In genomic region chr18:78884502-78884901, GRCh38 we compare ENCODE assay signal across 24 cellular contexts.
A peak's percentile ranks its signal among the peaks of the same experiment; 100 is the strongest.
DNase-seq lines count a peak whose midpoint lies in the region; ATAC-seq and TF ChIP-seq lines count a peak whose summit lies in the region.
"Had no signal": no experiment of that assay in that cellular context is flagged by ENCODE, and none has a peak within 500 bp of the region (broad histone marks: within the 10 kb centered on the region; RNA-seq: fewer than 3 reads in every experiment).

No MANE protein-coding gene starts in this region.

- H3K4me1 ChIP-seq in BE2C (no peaks in the 10 kb centered on the region), KMS-11 (ENCODE audit: low read depth, poor library complexity, severe bottlenecking) (peaks cover 40% of the 10 kb centered on the region), PC-3 (ENCODE audit: insufficient read depth, low read length) (no peaks in the 10 kb centered on the region), esophagus muscularis mucosa (no peaks in the 10 kb centered on the region), breast epithelium (no peaks in the 10 kb centered on the region)
- no peaks in the 10 kb centered on the region for H3K4me1 ChIP-seq in CD8-positive, alpha-beta memory T cell (ENCODE audit: insufficient read depth, low read length)
- H3K4me1 ChIP-seq: pancreas, testis had no signal

- H3K9ac ChIP-seq in KMS-11 (no peak overlapping the region), PC-3 (ENCODE audit: low read length) (no peak overlapping the region)

- H3K27ac ChIP-seq in KMS-11 = no peak overlapping the region; the same call in 1 of the 2 replicates
- H3K27ac ChIP-seq in PC-3 (ENCODE audit: low read length) = no peak overlapping the region
- H3K27ac ChIP-seq in esophagus muscularis mucosa (replicated peaks in 1 of 4) = no peak overlapping the region
- no peak overlapping the region for H3K27ac ChIP-seq in breast epithelium
- H3K27ac ChIP-seq in CD8-positive, alpha-beta memory T cell (ENCODE audit: low read depth, low read length) = no peak overlapping the region
- H3K27ac ChIP-seq: hepatocyte, pancreas, testis had no signal

- peaks cover 3 to 5% of the 10 kb centered on the region in 2 donors for H3K27me3 Mint-ChIP-seq in CD8-positive, alpha-beta memory T cell
- H3K27me3 Mint-ChIP-seq: memory B cell had no signal

- H3K4me2 ChIP-seq in KMS-11 (no peak overlapping the region), PC-3 (ENCODE audit: low read length) (no peak overlapping the region)
- H3K4me2 ChIP-seq: hepatocyte had no signal

- H3K36me3 Mint-ChIP-seq in CD8-positive, alpha-beta memory T cell = no peaks in the 10 kb centered on the region
- H3K36me3 Mint-ChIP-seq: activated naive CD8-positive, alpha-beta T cell; CD8-positive, alpha-beta T cell had no signal

- H3K79me2 ChIP-seq in KMS-11 (ENCODE audit: insufficient read depth, low read depth) = no peaks in the 10 kb centered on the region
- no peaks in the 10 kb centered on the region for H3K79me2 ChIP-seq in PC-3 (ENCODE audit: low read length)
- H3K79me2 ChIP-seq: hepatocyte had no signal

- peak overlapping the region in 1 of 8 donors; percentile 9 for H3K27ac Mint-ChIP-seq in CD8-positive, alpha-beta memory T cell
- H3K27ac Mint-ChIP-seq: activated naive CD8-positive, alpha-beta T cell; activated T-cell treated with anti-CD3 and anti-CD28 coated beads, Interleukin-2, amount 50 U/mL, for 72 hours; CD8-positive, alpha-beta T cell; memory B cell; stimulated activated memory B cell treated with anti-CD40 and anti-IgM and Interleukin-4, amounts not matched to agents 10 μg/mL and 1 μg/mL and 100 μg/mL, for 72 hours; T-helper 1 cell treated with Interleukin-12 subunit alpha and Interleukin-12 subunit beta and Interleukin-4 antibody, amounts not matched to agents 30 μg/mL and 1 μg/mL, for 36 hours had no signal

- H2AFZ ChIP-seq in KMS-11 (ENCODE audit: low read depth) (no peak overlapping the region), PC-3 (ENCODE audit: low read length) (no peak overlapping the region)
- H2AFZ ChIP-seq: hepatocyte had no signal

- TF ChIP-seq EP300 in esophagus muscularis mucosa (IDR thresholded peaks at IDR 0.05) = no peak

- intact Hi-C loops in PC-3 (cut with micrococcal nuclease) (no loop called here), esophagus muscularis mucosa (cut with DNase I) (no loop called here), Right ventricle myocardium superior (cut with DNase I) (no loop called here), breast epithelium (cut with DNase I; ENCODE audit: low total_unique reads) (no loop called here)

- TF ChIP-seq CTCF in BE2C (IDR thresholded peaks at IDR 0.05; ENCODE audit: low read depth, low read length) (peak; percentile 22; the same call in 1 of the 2 replicates), KMS-11 (conservative IDR thresholded peaks at IDR 0.05; ENCODE audit: low read depth, low read length) (peak; percentile 43), PC-3 (conservative IDR thresholded peaks at IDR 0.05; ENCODE audit: low read depth, low read length) (no peak), esophagus muscularis mucosa (IDR thresholded peaks at IDR 0.05) (no peak), breast epithelium (IDR thresholded peaks at IDR 0.05) (no peak)

- no peaks in the 10 kb centered on the region for H3K36me3 ChIP-seq in BE2C
- no peaks in the 10 kb centered on the region for H3K36me3 ChIP-seq in KMS-11 (ENCODE audit: insufficient read depth)
- H3K36me3 ChIP-seq in PC-3 (ENCODE audit: low read depth, low read length) = no peaks in the 10 kb centered on the region
- no peaks in the 10 kb centered on the region for H3K36me3 ChIP-seq in esophagus muscularis mucosa
- H3K36me3 ChIP-seq in breast epithelium = no peaks in the 10 kb centered on the region
- H3K36me3 ChIP-seq in CD8-positive, alpha-beta memory T cell (ENCODE audit: insufficient read depth, low read length) = no peaks in the 10 kb centered on the region
- H3K36me3 ChIP-seq: pancreas had no signal

- no peak overlapping the region for H3K4me3 Mint-ChIP-seq in CD8-positive, alpha-beta memory T cell
- H3K4me3 Mint-ChIP-seq: activated naive CD8-positive, alpha-beta T cell; activated T-cell treated with anti-CD3 and anti-CD28 coated beads, Interleukin-2, amount 50 U/mL, for 72 hours; CD8-positive, alpha-beta T cell; memory B cell; naive B cell; stimulated activated memory B cell treated with anti-CD40 and anti-IgM and Interleukin-4, amounts not matched to agents 10 μg/mL and 1 μg/mL and 100 μg/mL, for 72 hours; T-helper 1 cell treated with Interleukin-12 subunit alpha and Interleukin-12 subunit beta and Interleukin-4 antibody, amounts not matched to agents 30 μg/mL and 1 μg/mL, for 36 hours had no signal

- no peaks in the 10 kb centered on the region for H3F3A ChIP-seq in PC-3 (ENCODE audit: low read length, unreplicated experiment)

- TF ChIP-seq POLR2A in esophagus muscularis mucosa (IDR thresholded peaks at IDR 0.05; ENCODE audit: low read depth) (no peak), breast epithelium (IDR thresholded peaks at IDR 0.05) (no peak)

- H4K20me1 ChIP-seq in KMS-11 (ENCODE audit: insufficient read depth) (no peaks in the 10 kb centered on the region), PC-3 (ENCODE audit: low read length) (no peaks in the 10 kb centered on the region)

- no peak for ATAC-seq in PC-3
- ATAC-seq in Right ventricle myocardium superior (ENCODE audit: poor library complexity) = no peak
- ATAC-seq: activated T-cell treated with anti-CD3 and anti-CD28 coated beads, Interleukin-2, amount 50 U/mL, for 72 hours; CD8-positive, alpha-beta T cell; pancreas; sciatic nerve; stimulated activated memory B cell treated with anti-CD40 and anti-IgM and Interleukin-4, amounts not matched to agents 10 μg/mL and 1 μg/mL and 100 μg/mL, for 72 hours had no signal

- peaks cover 15 to 50% (median 45%) of the 10 kb centered on the region in 5 donors for H3K9me3 Mint-ChIP-seq in CD8-positive, alpha-beta memory T cell

- CTCF ChIA-PET in PC-3 (lab: Charles Lee) = no interaction called here
- CTCF ChIA-PET in CD8-positive, alpha-beta memory T cell (lab: Charles Lee) = no interaction called here

- no peaks in the 10 kb centered on the region for H3K4me1 Mint-ChIP-seq in CD8-positive, alpha-beta memory T cell
- H3K4me1 Mint-ChIP-seq: memory B cell; naive B cell; stimulated activated memory B cell treated with anti-CD40 and anti-IgM and Interleukin-4, amounts not matched to agents 10 μg/mL and 1 μg/mL and 100 μg/mL, for 72 hours had no signal

- H3K27me3 ChIP-seq in BE2C (no peaks in the 10 kb centered on the region), KMS-11 (ENCODE audit: insufficient read depth, low read depth) (no peaks in the 10 kb centered on the region), PC-3 (ENCODE audit: low read length) (peaks cover 12% of the 10 kb centered on the region; the same call in 1 of the 2 replicates), esophagus muscularis mucosa (no peaks in the 10 kb centered on the region), breast epithelium (no peaks in the 10 kb centered on the region)
- H3K27me3 ChIP-seq in CD8-positive, alpha-beta memory T cell (ENCODE audit: insufficient read depth, low read length, poor library complexity, severe bottlenecking) = no peaks in the 10 kb centered on the region
- H3K27me3 ChIP-seq: hepatocyte, pancreas, testis had no signal

- POLR2A ChIA-PET in PC-3 (lab: Charles Lee; ENCODE audit: unreplicated experiment) = no interaction called here
- POLR2A ChIA-PET in CD8-positive, alpha-beta memory T cell (lab: Charles Lee) = no interaction called here

- 100% methylated on average over 1 of the region's 1 CpG for WGBS in esophagus muscularis mucosa

- DNase-seq in BE2C (no peak), PC-3 (peak; percentile 7), esophagus muscularis mucosa (ENCODE audit: extremely low spot score) (peak; percentile 17), AG08396 (ENCODE audit: low spot score) (no peak), Right ventricle myocardium superior (no peak), breast epithelium (ENCODE audit: low spot score in 2 of 2) (no peak)
- DNase-seq in CD8-positive, alpha-beta memory T cell = no peak
- DNase-seq: activated T-cell treated with anti-CD3 and anti-CD28 coated beads, Interleukin-2, amount 50 U/mL, for 72 hours; CD8-positive, alpha-beta T cell; DMS79; kidney; naive B cell; NCI-H1694; NCI-H345; NK-92 treated with Interleukin-12 subunit alpha and Interleukin-12 subunit beta, amount 100 ng/mL, for 24 hours; pancreas; testis had no signal

- no TSS peak for BruUV-seq in PC-3 (replicated peaks; lab: Mats Ljungman, UMichigan)

- H3K4me3 ChIP-seq in BE2C (ENCODE audit: low read depth, low read length) = no peak overlapping the region
- no peak overlapping the region for H3K4me3 ChIP-seq in KMS-11 (IDR thresholded peaks at IDR 0.05; ENCODE audit: insufficient read depth, low read depth, low read length)
- H3K4me3 ChIP-seq in PC-3 (ENCODE audit: low read length) = no peak overlapping the region
- no peak overlapping the region for H3K4me3 ChIP-seq in esophagus muscularis mucosa
- no peak overlapping the region for H3K4me3 ChIP-seq in breast epithelium
- no peak overlapping the region for H3K4me3 ChIP-seq in CD8-positive, alpha-beta memory T cell (ENCODE audit: low read length)
- H3K4me3 ChIP-seq: hepatocyte, pancreas, testis had no signal

- no peaks in the 10 kb centered on the region for H3K9me3 ChIP-seq in BE2C
- 0 out of 2 replicates have a peak, but pooled peaks cover 9% of the 10 kb centered on the region for H3K9me3 ChIP-seq in PC-3 (ENCODE audit: low read length)
- peaks cover 0 to 52% (median 37%) of the 10 kb centered on the region in 4 donors for H3K9me3 ChIP-seq in esophagus muscularis mucosa
- peaks cover 16 to 43% of the 10 kb centered on the region in 2 donors for H3K9me3 ChIP-seq in breast epithelium
- H3K9me3 ChIP-seq in CD8-positive, alpha-beta memory T cell (ENCODE audit: low read length) = peaks cover 5% of the 10 kb centered on the region
- H3K9me3 ChIP-seq: pancreas, testis had no signal

- no peaks in the 10 kb centered on the region for H3K9me2 ChIP-seq in PC-3 (replicated peaks; ENCODE audit: low read length)

Comparison
In these comparisons a context has a peak if more than half of its experiments do, and no peak if none do; other contexts are left out.
1. DNase-seq: peak in PC-3 (single experiment) and esophagus muscularis mucosa (single experiment); none in BE2C (single experiment), AG08396 (single experiment), Right ventricle myocardium superior (single experiment), breast epithelium (0 of 2) and CD8-positive, alpha-beta memory T cell (0 of 5).
2. CTCF ChIP-seq: peak in BE2C (single experiment) and KMS-11 (single experiment); none in PC-3 (single experiment), esophagus muscularis mucosa (0 of 3) and breast epithelium (0 of 3).